9 cellular contexts compared by ENCODE assay signal in genomic region chr3:149512073-149512782, GRCh38. TPM values are rescaled to one million over a fixed set of nuclear protein-coding genes. Genes with fewer than 3 reads are reported as not detected.
A peak's percentile ranks its signal among the peaks of the same experiment; 100 is the strongest.
DNase-seq lines count a peak whose midpoint lies in the region; ATAC-seq, FAIRE-seq and TF ChIP-seq lines count a peak whose summit lies in the region.
"Had no signal": no experiment of that assay in that cellular context is flagged by ENCODE, and none has a peak within 500 bp of the region (broad histone marks: within the 10 kb centered on the region; RNA-seq: fewer than 3 reads in every experiment).

No MANE protein-coding gene starts in this region.

- H3K9me3 ChIP-seq in endothelial cell of umbilical vein (replicated peaks; ENCODE audit: control insufficient read depth, insufficient read depth, low read length) (no peaks in the 10 kb centered on the region), uterus (no peaks in the 10 kb centered on the region)

- DNase-seq in AG09309 (ENCODE audit: low read depth) (no peak), NB4 (ENCODE audit: low read depth) (peak; percentile 61), SW 1271 (lab: John Stamatoyannopoulos, UW) (peak; percentile 26 to 66), endothelial cell of umbilical vein (ENCODE audit: low read depth, low spot score) (peak; percentile 77), midbrain (lab: John Stamatoyannopoulos, UW) (peak; percentile 63), uterus (peak; percentile 64 to 69)

- CTCF ChIA-PET in endothelial cell of umbilical vein (lab: Charles Lee) = interaction anchor here (0.9 to 10.4 kb wide), 9 partner anchors 11 to 296 kb away, joined by 3 to 103 read pairs (median 6); no protein-coding TSS in a partner anchor

- TF ChIP-seq CTCF in AG09309 (IDR thresholded peaks at IDR 0.05; ENCODE audit: control insufficient read depth, insufficient read depth, low read depth, low read length, missing control alignments) (peak; percentile 81), GM12872 (IDR thresholded peaks at IDR 0.05; ENCODE audit: insufficient read depth, low read depth, low read length) (peak; percentile 82), NB4 (IDR thresholded peaks at IDR 0.05; ENCODE audit: low read depth, low read length) (peak; percentile 67), endothelial cell of umbilical vein (IDR thresholded peaks at IDR 0.05; ENCODE audit: extremely low read depth in 1 of 2, insufficient read depth in 1 of 2, low read depth in 1 of 2, low read length in 2 of 2) (peak; percentile 66 to 71), uterus (IDR thresholded peaks at IDR 0.05) (peak; percentile 76 to 90 (median 82))

- H3K79me2 ChIP-seq in endothelial cell of umbilical vein (ENCODE audit: control insufficient read depth, insufficient read depth, low read length) = no peaks in the 10 kb centered on the region

- H3K4me3 ChIP-seq in AG09309 (ENCODE audit: control insufficient read depth, low read depth, low read length) (no peak overlapping the region), NB4 (ENCODE audit: low read depth, low read length) (no peak overlapping the region), endothelial cell of umbilical vein (replicated peaks in 1 of 3; ENCODE audit: insufficient read depth in 1 of 3, low read depth in 1 of 3, low read length in 3 of 3) (no peak overlapping the region), uterus (no peak overlapping the region)

- H3K36me3 ChIP-seq in endothelial cell of umbilical vein (ENCODE audit: control insufficient read depth in 2 of 2, extremely low read depth in 1 of 2, insufficient read depth in 2 of 2, low read length in 2 of 2) (peaks cover 2 to 4% of the 10 kb centered on the region in 2 experiments), uterus (no peaks in the 10 kb centered on the region)

- FAIRE-seq in endothelial cell of umbilical vein (lab: Jason Lieb, UNC) = peak; percentile 48

- H4K20me1 ChIP-seq in endothelial cell of umbilical vein (replicated peaks; ENCODE audit: control insufficient read depth, extremely low read depth, insufficient read depth, low read length) = no peaks in the 10 kb centered on the region

- H3K27ac ChIP-seq in endothelial cell of umbilical vein (ENCODE audit: insufficient read depth, low read depth, low read length) (no peak overlapping the region), uterus (no peak overlapping the region)

- no peaks in the 10 kb centered on the region for H3K27me3 ChIP-seq in endothelial cell of umbilical vein (ENCODE audit: control insufficient read depth in 2 of 2, insufficient read depth in 2 of 2, low read length in 2 of 2)
- no peaks in the 10 kb centered on the region for H3K27me3 ChIP-seq in uterus

- ATAC-seq in HG02588 (IDR thresholded peaks at IDR 0.05; ENCODE audit: unreplicated experiment) = peak; percentile 73

- dilution Hi-C loops in endothelial cell of umbilical vein (cut with MboI; ENCODE audit: extremely low pct_ligation_motif_present, low sequenced_read_pairs) = loop anchor here (25.0 kb wide), 1 partner anchor 225 kb away; no protein-coding TSS in a partner anchor

- H3K9ac ChIP-seq in endothelial cell of umbilical vein (replicated peaks; ENCODE audit: extremely low read depth, insufficient read depth, low read length) = no peak overlapping the region

- H3K4me2 ChIP-seq in endothelial cell of umbilical vein (ENCODE audit: insufficient read depth, low read length) = no peak overlapping the region

- no peak for TF ChIP-seq POLR2A in NB4 (IDR thresholded peaks at IDR 0.05; ENCODE audit: extremely low read depth, insufficient read length)
- no peak for TF ChIP-seq POLR2A in endothelial cell of umbilical vein (IDR thresholded peaks at IDR 0.05; ENCODE audit: low read depth, low read length)
- TF ChIP-seq POLR2A in uterus (IDR thresholded peaks at IDR 0.05) = no peak

- intact Hi-C loops in endothelial cell of umbilical vein (cut with micrococcal nuclease) (loop anchor here (1.0 kb wide), 4 partner anchors 205 to 296 kb away; partner anchors contain the start of gene COMMD2), uterus (cut with DNase I; ENCODE audit: low total_unique reads) (loop anchor here (10.0 kb wide), 1 partner anchor 203 kb away; no protein-coding TSS in a partner anchor)

- POLR2A ChIA-PET in endothelial cell of umbilical vein (lab: Charles Lee) = no interaction called here

- no TSS peak for BruUV-seq in endothelial cell of umbilical vein (replicated peaks; lab: Mats Ljungman, UMichigan)

- peaks cover 19% of the 10 kb centered on the region for H3K4me1 ChIP-seq in endothelial cell of umbilical vein (ENCODE audit: control insufficient read depth, extremely low read depth, insufficient read depth, low read length)
- no peaks in the 10 kb centered on the region for H3K4me1 ChIP-seq in uterus

- H3K9me1 ChIP-seq in endothelial cell of umbilical vein (replicated peaks; ENCODE audit: control insufficient read depth, extremely low read depth, insufficient read depth, low read length) = no peaks in the 10 kb centered on the region

- no peak overlapping the region for H2AFZ ChIP-seq in endothelial cell of umbilical vein (ENCODE audit: low read depth, low read length)

TF ChIP-seq in endothelial cell of umbilical vein, 7 proteins besides CTCF, POLR2A, EP300 and RAD21:
- TF ChIP-seq FOS (IDR thresholded peaks at IDR 0.05; ENCODE audit: borderline replicate concordance, insufficient read depth, low read length) (no peak), GATA2 (IDR thresholded peaks at IDR 0.05; ENCODE audit: insufficient read depth, insufficient read length, low read depth, low read length) (no peak), MYC (IDR thresholded peaks at IDR 0.05; ENCODE audit: low read depth, low read length) (no peak), MAX (IDR thresholded peaks at IDR 0.05; ENCODE audit: insufficient read depth, insufficient read length) (no peak), POLR2AphosphoS5 (IDR thresholded peaks at IDR 0.05; ENCODE audit: insufficient read depth, low read depth, low read length) (no peak), JUN (IDR thresholded peaks at IDR 0.05; ENCODE audit: borderline replicate concordance, insufficient read depth, insufficient read length, low read depth) (no peak), EZH2 (IDR thresholded peaks at IDR 0.05; ENCODE audit: borderline replicate concordance, low read depth, low read length, severe bottlenecking) (no peak)
TF ChIP-seq in endothelial cell of umbilical vein: peak in this region for 0.

RNA-seq across cellular contexts. Expression of gene TM4SF4, which starts 37.7 kb away (rescaled TPM):
- total RNA-seq in endothelial cell of umbilical vein (not detected in 2 replicates), uterus (1 to 10 TPM in 1 of 4 donors, not detected in 3; 5.6 TPM)
- polyA plus RNA-seq in endothelial cell of umbilical vein = not detected in 2 replicates
- polyA plus RNA-seq in endothelial cell of umbilical vein (2011; cell fraction: cytosol; rRNA removed) = not detected in 2 replicates
- polyA plus RNA-seq in endothelial cell of umbilical vein (2011; cell fraction: nucleus; rRNA removed) = not detected in 2 replicates
- polyA plus RNA-seq in endothelial cell of umbilical vein (2012) = not detected in 2 replicates
- not detected in 2 replicates for polyA minus RNA-seq in endothelial cell of umbilical vein
- polyA minus RNA-seq in endothelial cell of umbilical vein (2011; cell fraction: cytosol; rRNA and poly(A)+ RNA removed) = not detected
- not detected in 2 replicates for polyA minus RNA-seq in endothelial cell of umbilical vein (2011; cell fraction: nucleus; rRNA and poly(A)+ RNA removed)
- polyA plus RNA-seq: IgD-negative memory B cell had no signal
